1 cellular context compared by ENCODE assay signal in the genomic region with DNA sequence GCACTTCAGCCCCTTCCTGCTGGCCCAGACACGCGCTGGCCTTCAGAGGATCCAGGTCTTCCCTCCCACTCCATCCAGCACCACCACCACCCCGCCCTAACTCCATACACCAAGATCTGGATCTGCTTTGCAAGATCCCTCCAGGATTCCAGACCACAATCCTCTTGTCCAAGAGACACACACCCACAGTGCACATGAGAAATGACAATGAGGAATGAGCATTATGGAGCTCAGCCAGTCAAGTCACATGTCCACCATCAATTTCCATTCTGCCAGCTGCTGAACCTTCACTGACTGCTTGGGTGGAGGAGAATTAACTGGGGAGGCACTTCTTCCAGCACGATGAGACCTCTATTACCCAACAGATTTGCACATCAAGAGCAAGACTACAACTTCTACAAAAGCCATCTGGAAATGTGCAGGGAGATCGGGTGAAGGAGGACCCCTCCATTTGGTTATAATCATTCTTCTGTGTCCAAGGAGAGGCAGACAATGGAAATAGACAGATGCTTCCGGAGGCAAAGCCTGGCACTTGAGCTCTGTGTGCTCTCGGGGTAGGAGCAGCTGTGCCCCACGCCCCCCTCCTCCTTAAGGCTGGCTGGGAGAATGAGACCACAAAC.
TF ChIP-seq lines count a peak whose summit lies in the region.

No MANE protein-coding gene starts in this region.

TF ChIP-seq in K562, 482 proteins besides CTCF, POLR2A, EP300 and RAD21 (continued from another document):
- TF ChIP-seq PKNOX1 (IDR thresholded peaks at IDR 0.05), result peak; percentile 80
- TF ChIP-seq CHCHD3 (CRISPR knock-in tag; IDR thresholded peaks at IDR 0.05), result no peak
- no peak for TF ChIP-seq ZNF57 (CRISPR knock-in tag; IDR thresholded peaks at IDR 0.05)
- TF ChIP-seq CLOCK (CRISPR knock-in tag; IDR thresholded peaks at IDR 0.05; ENCODE audit: borderline replicate concordance), result no peak
- no peak for TF ChIP-seq U2AF1 (optimal IDR thresholded peaks at IDR 0.05; ENCODE audit: low read depth, low read length)
- TF ChIP-seq ZNF133 (CRISPR knock-in tag; IDR thresholded peaks at IDR 0.05), result no peak
- TF ChIP-seq ZNF263 (CRISPR knock-in tag; IDR thresholded peaks at IDR 0.05; ENCODE audit: borderline replicate concordance), result no peak
- TF ChIP-seq NCOA4 (IDR thresholded peaks at IDR 0.05; ENCODE audit: partially characterized antibody), result no peak
- no peak for TF ChIP-seq POLR2AphosphoS5 (IDR thresholded peaks at IDR 0.05; ENCODE audit: control insufficient read depth, insufficient read depth, low read depth, low read length)
- TF ChIP-seq ZFP36 (IDR thresholded peaks at IDR 0.05; ENCODE audit: low read depth, low read length, partially characterized antibody), result no peak
TF ChIP-seq in K562: peak in this region for 10.
